17 cellular contexts compared by ENCODE assay signal in genomic region chr13:50701469-50701868, GRCh38.
"Had no signal": no experiment of that assay in that cellular context is flagged by ENCODE, and none has a peak within 500 bp of the region (broad histone marks: within the 10 kb centered on the region; RNA-seq: fewer than 3 reads in every experiment).

No MANE protein-coding gene starts in this region.

- H3K4me3 ChIP-seq: heart left ventricle, psoas muscle, right lobe of liver, suprapubic skin, thyroid gland, upper lobe of left lung, uterus had no signal

- H3K27me3 ChIP-seq: heart left ventricle, neutrophil, right lobe of liver, suprapubic skin, thyroid gland, upper lobe of left lung, uterus had no signal

- H3K9me3 ChIP-seq: heart left ventricle, neutrophil, psoas muscle, right lobe of liver, suprapubic skin, thyroid gland, upper lobe of left lung, uterus had no signal

- H3K36me3 ChIP-seq: heart left ventricle, neutrophil, right lobe of liver, suprapubic skin, thyroid gland, upper lobe of left lung, uterus had no signal

- DNase-seq: effector CD8-positive, alpha-beta T cell; heart left ventricle; hippocampal formation; mesendoderm; naive B cell; nephron progenitor cell; psoas muscle; retina; right lobe of liver; stimulated activated CD4-positive, alpha-beta T cell treated with anti-CD3 and anti-CD28 coated beads, Interleukin-4, amount 100 ng/mL, for 1 hour; stimulated activated CD8-positive, alpha-beta memory T cell treated with anti-CD3 and anti-CD28 coated beads, Interleukin-4, amount 100 ng/mL, for 48 hours; stimulated activated naive CD8-positive, alpha-beta T cell treated with anti-CD3 and anti-CD28 coated beads, Interleukin-15, Interleukin-2, amounts not matched to agents 100 U/mL and 50 U/mL, for 24 hours; thyroid gland; upper lobe of left lung; uterus had no signal

- H3K27ac ChIP-seq: neutrophil, psoas muscle, right lobe of liver, suprapubic skin, upper lobe of left lung, uterus had no signal
